8 cellular contexts compared by ENCODE assay signal in the genomic region with DNA sequence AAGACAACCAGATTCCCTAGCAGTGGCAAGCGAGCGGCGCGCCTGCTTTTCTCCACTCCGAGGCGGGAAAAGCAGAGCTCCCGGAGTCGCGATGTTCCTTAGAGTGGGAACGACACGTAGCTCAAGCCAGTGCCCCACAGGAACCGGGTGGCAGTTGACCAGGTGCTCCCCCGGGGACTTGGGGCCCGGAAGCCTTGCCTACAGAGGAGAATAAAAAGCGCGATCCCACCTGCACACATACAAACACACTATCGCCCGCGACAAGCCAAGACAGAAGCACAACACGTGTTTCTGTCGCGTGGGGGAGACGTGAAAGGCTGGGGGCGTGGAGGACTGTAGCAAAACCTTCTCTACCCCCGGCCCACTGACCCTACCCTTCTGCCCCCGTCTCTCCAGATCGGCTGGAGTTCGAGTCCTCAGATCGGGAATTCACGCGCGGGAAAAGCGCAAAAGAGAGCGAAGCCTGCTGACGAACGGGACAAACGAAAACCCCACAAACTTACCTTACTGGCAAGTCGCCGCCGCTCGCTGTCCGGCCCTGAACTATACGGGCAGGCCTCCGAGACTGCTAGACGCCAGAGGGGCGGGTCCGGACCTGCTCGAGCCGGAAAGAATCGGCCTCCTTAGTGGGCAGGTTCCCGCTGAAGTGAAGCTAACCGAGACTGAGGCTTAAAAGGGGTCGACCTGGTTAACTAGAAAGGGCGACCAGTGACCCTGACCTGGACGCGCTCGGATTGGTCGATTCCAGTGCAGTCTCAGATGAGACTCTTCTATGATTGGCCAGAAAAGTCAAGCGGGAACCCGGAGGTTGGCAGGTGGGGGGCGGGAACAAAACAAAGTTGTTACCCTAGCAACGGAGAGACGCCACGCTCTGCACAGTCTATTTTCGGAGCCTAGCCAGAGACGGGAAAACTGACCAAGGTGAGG. TPM values are rescaled to one million over a fixed set of nuclear protein-coding genes. Genes with fewer than 3 reads are reported as not detected.
DNase-seq lines count a peak whose midpoint lies in the region; ATAC-seq, FAIRE-seq and TF ChIP-seq lines count a peak whose summit lies in the region.

TSS of gene DNAAF6 (plus strand) at position 842 of the 927 bp plus-strand sequence. CDS start 6,265 bp downstream, outside the sequence.
TSS of gene NUP62CL (minus strand) at position 664 of the 927 bp plus-strand sequence. CDS start 31,287 bp downstream, outside the sequence.

- peak; percentile 48 for FAIRE-seq in GM12892 (lab: Jason Lieb, UNC)

- H3K4me3 Mint-ChIP-seq in central memory CD8-positive, alpha-beta T cell = peak within 1 kb of the TSS; percentile 80

- peaks cover 5% of the 10 kb centered on the region for H3K36me3 Mint-ChIP-seq in central memory CD8-positive, alpha-beta T cell (ENCODE audit: insufficient read depth)

- H3K27ac Mint-ChIP-seq in central memory CD8-positive, alpha-beta T cell (ENCODE audit: low read depth) = peak within 1 kb of the TSS; percentile 35

- DNase-seq in GM12892 (ENCODE audit: insufficient read length) (peak; percentile 29), NCI-H187 treated with DMSO at 0.1 percent for 48 hours (lab: John Stamatoyannopoulos, UW) (peak; percentile 38), kidney tubule cell (ENCODE audit: low spot score) (peak; percentile 81), mesenteric fat pad (ENCODE audit: low spot score) (no peak)
- DNase-seq in activated CD4-positive, CD25-positive, alpha-beta regulatory T cell treated with anti-CD3 and anti-CD28 coated beads, Interleukin-2, amount 50 U/mL, for 16 hours (ENCODE audit: low read depth, low spot score) = peak; percentile 12
- peak; percentile 29 to 42 for DNase-seq in central memory CD8-positive, alpha-beta T cell (ENCODE audit: low spot score in 2 of 2)
- peak; percentile 53 for DNase-seq in stimulated activated CD4-positive, alpha-beta T cell treated with anti-CD3 and anti-CD28 coated beads, Interleukin-2, amount 100 ng/mL, for 4 hours (ENCODE audit: low read depth)

- ATAC-seq in HG02870 (IDR thresholded peaks at IDR 0.05; ENCODE audit: unreplicated experiment) = peak; percentile 96
- peak; percentile 81 for ATAC-seq in central memory CD8-positive, alpha-beta T cell (replicated peaks; ENCODE audit: extremely low read depth, poor library complexity, severe bottlenecking)

- H3K27me3 Mint-ChIP-seq in central memory CD8-positive, alpha-beta T cell = no peaks in the 10 kb centered on the region

- no peaks in the 10 kb centered on the region for H3K9me3 Mint-ChIP-seq in central memory CD8-positive, alpha-beta T cell

- no peaks in the 10 kb centered on the region for H3K4me1 Mint-ChIP-seq in central memory CD8-positive, alpha-beta T cell

- peak; percentile 47; the same call in 1 of the 2 replicates for TF ChIP-seq POLR2A in GM12892 (IDR thresholded peaks at IDR 0.05; ENCODE audit: low read depth, low read length)

RNA-seq across cellular contexts. Expression of gene DNAAF6, which starts in this region (rescaled TPM):
- not detected for polyA plus RNA-seq in GM12892 (2012; ENCODE audit: missing spikeins)
- not detected for total RNA-seq in mesenteric fat pad

RNA-seq across cellular contexts. Expression of gene NUP62CL, which starts in this region (rescaled TPM):
- 4.2 TPM for polyA plus RNA-seq in GM12892 (2012; ENCODE audit: missing spikeins)
- not detected for total RNA-seq in mesenteric fat pad
